ENCODE assay signal across 1 cellular context in genomic region chr3:81549388-81549787, GRCh38.
TF ChIP-seq lines count a peak whose summit lies in the region.

No MANE protein-coding gene starts in this region.

TF ChIP-seq in K562, 482 proteins besides CTCF, POLR2A, EP300 and RAD21 (continued from another document and continues in another):
- TF ChIP-seq, protein P1, sequence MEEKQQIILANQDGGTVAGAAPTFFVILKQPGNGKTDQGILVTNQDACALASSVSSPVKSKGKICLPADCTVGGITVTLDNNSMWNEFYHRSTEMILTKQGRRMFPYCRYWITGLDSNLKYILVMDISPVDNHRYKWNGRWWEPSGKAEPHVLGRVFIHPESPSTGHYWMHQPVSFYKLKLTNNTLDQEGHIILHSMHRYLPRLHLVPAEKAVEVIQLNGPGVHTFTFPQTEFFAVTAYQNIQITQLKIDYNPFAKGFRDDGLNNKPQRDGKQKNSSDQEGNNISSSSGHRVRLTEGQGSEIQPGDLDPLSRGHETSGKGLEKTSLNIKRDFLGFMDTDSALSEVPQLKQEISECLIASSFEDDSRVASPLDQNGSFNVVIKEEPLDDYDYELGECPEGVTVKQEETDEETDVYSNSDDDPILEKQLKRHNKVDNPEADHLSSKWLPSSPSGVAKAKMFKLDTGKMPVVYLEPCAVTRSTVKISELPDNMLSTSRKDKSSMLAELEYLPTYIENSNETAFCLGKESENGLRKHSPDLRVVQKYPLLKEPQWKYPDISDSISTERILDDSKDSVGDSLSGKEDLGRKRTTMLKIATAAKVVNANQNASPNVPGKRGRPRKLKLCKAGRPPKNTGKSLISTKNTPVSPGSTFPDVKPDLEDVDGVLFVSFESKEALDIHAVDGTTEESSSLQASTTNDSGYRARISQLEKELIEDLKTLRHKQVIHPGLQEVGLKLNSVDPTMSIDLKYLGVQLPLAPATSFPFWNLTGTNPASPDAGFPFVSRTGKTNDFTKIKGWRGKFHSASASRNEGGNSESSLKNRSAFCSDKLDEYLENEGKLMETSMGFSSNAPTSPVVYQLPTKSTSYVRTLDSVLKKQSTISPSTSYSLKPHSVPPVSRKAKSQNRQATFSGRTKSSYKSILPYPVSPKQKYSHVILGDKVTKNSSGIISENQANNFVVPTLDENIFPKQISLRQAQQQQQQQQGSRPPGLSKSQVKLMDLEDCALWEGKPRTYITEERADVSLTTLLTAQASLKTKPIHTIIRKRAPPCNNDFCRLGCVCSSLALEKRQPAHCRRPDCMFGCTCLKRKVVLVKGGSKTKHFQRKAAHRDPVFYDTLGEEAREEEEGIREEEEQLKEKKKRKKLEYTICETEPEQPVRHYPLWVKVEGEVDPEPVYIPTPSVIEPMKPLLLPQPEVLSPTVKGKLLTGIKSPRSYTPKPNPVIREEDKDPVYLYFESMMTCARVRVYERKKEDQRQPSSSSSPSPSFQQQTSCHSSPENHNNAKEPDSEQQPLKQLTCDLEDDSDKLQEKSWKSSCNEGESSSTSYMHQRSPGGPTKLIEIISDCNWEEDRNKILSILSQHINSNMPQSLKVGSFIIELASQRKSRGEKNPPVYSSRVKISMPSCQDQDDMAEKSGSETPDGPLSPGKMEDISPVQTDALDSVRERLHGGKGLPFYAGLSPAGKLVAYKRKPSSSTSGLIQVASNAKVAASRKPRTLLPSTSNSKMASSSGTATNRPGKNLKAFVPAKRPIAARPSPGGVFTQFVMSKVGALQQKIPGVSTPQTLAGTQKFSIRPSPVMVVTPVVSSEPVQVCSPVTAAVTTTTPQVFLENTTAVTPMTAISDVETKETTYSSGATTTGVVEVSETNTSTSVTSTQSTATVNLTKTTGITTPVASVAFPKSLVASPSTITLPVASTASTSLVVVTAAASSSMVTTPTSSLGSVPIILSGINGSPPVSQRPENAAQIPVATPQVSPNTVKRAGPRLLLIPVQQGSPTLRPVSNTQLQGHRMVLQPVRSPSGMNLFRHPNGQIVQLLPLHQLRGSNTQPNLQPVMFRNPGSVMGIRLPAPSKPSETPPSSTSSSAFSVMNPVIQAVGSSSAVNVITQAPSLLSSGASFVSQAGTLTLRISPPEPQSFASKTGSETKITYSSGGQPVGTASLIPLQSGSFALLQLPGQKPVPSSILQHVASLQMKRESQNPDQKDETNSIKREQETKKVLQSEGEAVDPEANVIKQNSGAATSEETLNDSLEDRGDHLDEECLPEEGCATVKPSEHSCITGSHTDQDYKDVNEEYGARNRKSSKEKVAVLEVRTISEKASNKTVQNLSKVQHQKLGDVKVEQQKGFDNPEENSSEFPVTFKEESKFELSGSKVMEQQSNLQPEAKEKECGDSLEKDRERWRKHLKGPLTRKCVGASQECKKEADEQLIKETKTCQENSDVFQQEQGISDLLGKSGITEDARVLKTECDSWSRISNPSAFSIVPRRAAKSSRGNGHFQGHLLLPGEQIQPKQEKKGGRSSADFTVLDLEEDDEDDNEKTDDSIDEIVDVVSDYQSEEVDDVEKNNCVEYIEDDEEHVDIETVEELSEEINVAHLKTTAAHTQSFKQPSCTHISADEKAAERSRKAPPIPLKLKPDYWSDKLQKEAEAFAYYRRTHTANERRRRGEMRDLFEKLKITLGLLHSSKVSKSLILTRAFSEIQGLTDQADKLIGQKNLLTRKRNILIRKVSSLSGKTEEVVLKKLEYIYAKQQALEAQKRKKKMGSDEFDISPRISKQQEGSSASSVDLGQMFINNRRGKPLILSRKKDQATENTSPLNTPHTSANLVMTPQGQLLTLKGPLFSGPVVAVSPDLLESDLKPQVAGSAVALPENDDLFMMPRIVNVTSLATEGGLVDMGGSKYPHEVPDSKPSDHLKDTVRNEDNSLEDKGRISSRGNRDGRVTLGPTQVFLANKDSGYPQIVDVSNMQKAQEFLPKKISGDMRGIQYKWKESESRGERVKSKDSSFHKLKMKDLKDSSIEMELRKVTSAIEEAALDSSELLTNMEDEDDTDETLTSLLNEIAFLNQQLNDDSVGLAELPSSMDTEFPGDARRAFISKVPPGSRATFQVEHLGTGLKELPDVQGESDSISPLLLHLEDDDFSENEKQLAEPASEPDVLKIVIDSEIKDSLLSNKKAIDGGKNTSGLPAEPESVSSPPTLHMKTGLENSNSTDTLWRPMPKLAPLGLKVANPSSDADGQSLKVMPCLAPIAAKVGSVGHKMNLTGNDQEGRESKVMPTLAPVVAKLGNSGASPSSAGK (IDR thresholded peaks at IDR 0.05), result 0 out of 2 replicates have a peak, but pooled peaks have one; percentile 10
- TF ChIP-seq MTA2 (IDR thresholded peaks at IDR 0.05; ENCODE audit: low read depth) (peak; percentile 67), CREB1 (IDR thresholded peaks at IDR 0.05) (no peak), CREB1 (CRISPR knock-in tag; IDR thresholded peaks at IDR 0.05) (no peak), MEIS2 (IDR thresholded peaks at IDR 0.05; ENCODE audit: partially characterized antibody) (peak; percentile 28), FOXM1 (IDR thresholded peaks at IDR 0.05; ENCODE audit: low read depth) (peak; percentile 54), FOXM1 (CRISPR knock-in tag; IDR thresholded peaks at IDR 0.05; ENCODE audit: low read depth) (no peak), MYNN (IDR thresholded peaks at IDR 0.05) (peak; percentile 93), MYNN (CRISPR knock-in tag; IDR thresholded peaks at IDR 0.05) (no peak), L3MBTL2 (IDR thresholded peaks at IDR 0.05) (peak; percentile 69), FOXJ2 (tag; IDR thresholded peaks at IDR 0.05) (no peak), FOSL1 (tag; conservative IDR thresholded peaks at IDR 0.05) (peak; percentile 38; the same call in 1 of the 2 replicates), FOXA3 (CRISPR knock-in tag; conservative IDR thresholded peaks at IDR 0.05 in 1 of 2, IDR thresholded peaks at IDR 0.05 in 1 of 2) (no peak), TEAD4 (IDR thresholded peaks at IDR 0.05; ENCODE audit: low read length) (peak; percentile 73), TEAD4 (CRISPR knock-in tag; IDR thresholded peaks at IDR 0.05; ENCODE audit: borderline replicate concordance) (no peak), ZSCAN29 (IDR thresholded peaks at IDR 0.05) (peak; percentile 98), DPF2 (IDR thresholded peaks at IDR 0.05) (peak; percentile 76), TRIM24 (IDR thresholded peaks at IDR 0.05) (peak in 1 of 2 experiments; percentile 34; a peak in 1 of 4 replicates), RBM25 (IDR thresholded peaks at IDR 0.05; ENCODE audit: low read depth, low read length, severe bottlenecking) (no peak), ZNF644 (tag; IDR thresholded peaks at IDR 0.05; ENCODE audit: low read depth) (peak; percentile 66; the same call in 1 of the 2 replicates), DNMT1 (IDR thresholded peaks at IDR 0.05) (no peak), SMARCE1 (IDR thresholded peaks at IDR 0.05) (peak; percentile 50; the same call in 1 of the 2 replicates), ARID1B (IDR thresholded peaks at IDR 0.05) (peak; percentile 86), TCF7 (IDR thresholded peaks at IDR 0.05; ENCODE audit: borderline replicate concordance) (no peak), SMARCA4 (IDR thresholded peaks at IDR 0.05) (peak; percentile 78), ZNF717 (CRISPR knock-in tag; IDR thresholded peaks at IDR 0.05) (no peak), CBFA2T3 (IDR thresholded peaks at IDR 0.05) (peak; percentile 87), SOX6 (IDR thresholded peaks at IDR 0.05) (peak; percentile 47), BRF2 (IDR thresholded peaks at IDR 0.05; ENCODE audit: borderline replicate concordance, insufficient read depth, insufficient read length) (no peak), TCF3 (CRISPR knock-in tag; IDR thresholded peaks at IDR 0.05) (peak; percentile 82), NR4A1 (CRISPR knock-in tag; IDR thresholded peaks at IDR 0.05) (no peak), NR4A1 (tag; IDR thresholded peaks at IDR 0.05) (no peak), ZFP1 (CRISPR knock-in tag; IDR thresholded peaks at IDR 0.05) (no peak), NFE2L1 (tag; IDR thresholded peaks at IDR 0.05; ENCODE audit: borderline replicate concordance, low read depth) (no peak), SMARCA5 (IDR thresholded peaks at IDR 0.05) (no peak), POLR2AphosphoS5 (IDR thresholded peaks at IDR 0.05; ENCODE audit: control insufficient read depth, insufficient read depth, low read depth, low read length) (0 out of 2 replicates have a peak, but pooled peaks have one; percentile 22), KDM1A (IDR thresholded peaks at IDR 0.05) (peak; percentile 42 to 55; a peak in 2 of 4 replicates), CBFA2T2 (conservative IDR thresholded peaks at IDR 0.05) (peak; percentile 79), MAFG (tag; conservative IDR thresholded peaks at IDR 0.05) (no peak), TAL1 (IDR thresholded peaks at IDR 0.05) (peak; percentile 79), ARID3A (IDR thresholded peaks at IDR 0.05; ENCODE audit: borderline replicate concordance, low read depth, low read length) (0 out of 2 replicates have a peak, but pooled peaks have one; percentile 36), GATAD2A (IDR thresholded peaks at IDR 0.05) (no peak), ZNF444 (CRISPR knock-in tag; IDR thresholded peaks at IDR 0.05) (no peak), TEAD1 (CRISPR knock-in tag; IDR thresholded peaks at IDR 0.05) (0 out of 4 replicates have a peak, but pooled peaks of 1 of the 2 experiments have one; percentile 58), FOXP1 (CRISPR knock-in tag; IDR thresholded peaks at IDR 0.05) (no peak), FUS (optimal IDR thresholded peaks at IDR 0.05; ENCODE audit: low read depth, low read length) (no peak), ILF3 (IDR thresholded peaks at IDR 0.05; ENCODE audit: borderline replicate concordance) (no peak), ZNF436 (CRISPR knock-in tag; IDR thresholded peaks at IDR 0.05) (no peak), ZKSCAN3 (CRISPR knock-in tag; IDR thresholded peaks at IDR 0.05) (no peak), PHF21A (IDR thresholded peaks at IDR 0.05; ENCODE audit: borderline replicate concordance, low read depth) (no peak), NCOR1 (IDR thresholded peaks at IDR 0.05) (peak; percentile 78), SMAD4 (CRISPR knock-in tag; conservative IDR thresholded peaks at IDR 0.05) (0 out of 2 replicates have a peak, but pooled peaks have one; percentile 42), HMG20B (CRISPR knock-in tag; IDR thresholded peaks at IDR 0.05) (no peak), KLF16 (IDR thresholded peaks at IDR 0.05) (peak; percentile 41; the same call in 1 of the 2 replicates)
- TF ChIP-seq, protein P2, sequence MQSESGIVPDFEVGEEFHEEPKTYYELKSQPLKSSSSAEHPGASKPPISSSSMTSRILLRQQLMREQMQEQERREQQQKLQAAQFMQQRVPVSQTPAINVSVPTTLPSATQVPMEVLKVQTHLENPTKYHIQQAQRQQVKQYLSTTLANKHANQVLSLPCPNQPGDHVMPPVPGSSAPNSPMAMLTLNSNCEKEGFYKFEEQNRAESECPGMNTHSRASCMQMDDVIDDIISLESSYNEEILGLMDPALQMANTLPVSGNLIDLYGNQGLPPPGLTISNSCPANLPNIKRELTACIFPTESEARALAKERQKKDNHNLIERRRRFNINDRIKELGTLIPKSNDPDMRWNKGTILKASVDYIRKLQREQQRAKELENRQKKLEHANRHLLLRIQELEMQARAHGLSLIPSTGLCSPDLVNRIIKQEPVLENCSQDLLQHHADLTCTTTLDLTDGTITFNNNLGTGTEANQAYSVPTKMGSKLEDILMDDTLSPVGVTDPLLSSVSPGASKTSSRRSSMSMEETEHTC (IDR thresholded peaks at IDR 0.05), result 0 out of 2 replicates have a peak, but pooled peaks have one; percentile 26
- TF ChIP-seq, protein P3, sequence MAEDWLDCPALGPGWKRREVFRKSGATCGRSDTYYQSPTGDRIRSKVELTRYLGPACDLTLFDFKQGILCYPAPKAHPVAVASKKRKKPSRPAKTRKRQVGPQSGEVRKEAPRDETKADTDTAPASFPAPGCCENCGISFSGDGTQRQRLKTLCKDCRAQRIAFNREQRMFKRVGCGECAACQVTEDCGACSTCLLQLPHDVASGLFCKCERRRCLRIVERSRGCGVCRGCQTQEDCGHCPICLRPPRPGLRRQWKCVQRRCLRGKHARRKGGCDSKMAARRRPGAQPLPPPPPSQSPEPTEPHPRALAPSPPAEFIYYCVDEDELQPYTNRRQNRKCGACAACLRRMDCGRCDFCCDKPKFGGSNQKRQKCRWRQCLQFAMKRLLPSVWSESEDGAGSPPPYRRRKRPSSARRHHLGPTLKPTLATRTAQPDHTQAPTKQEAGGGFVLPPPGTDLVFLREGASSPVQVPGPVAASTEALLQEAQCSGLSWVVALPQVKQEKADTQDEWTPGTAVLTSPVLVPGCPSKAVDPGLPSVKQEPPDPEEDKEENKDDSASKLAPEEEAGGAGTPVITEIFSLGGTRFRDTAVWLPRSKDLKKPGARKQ (CRISPR knock-in tag; IDR thresholded peaks at IDR 0.05), result no peak
- TF ChIP-seq, protein P4, sequence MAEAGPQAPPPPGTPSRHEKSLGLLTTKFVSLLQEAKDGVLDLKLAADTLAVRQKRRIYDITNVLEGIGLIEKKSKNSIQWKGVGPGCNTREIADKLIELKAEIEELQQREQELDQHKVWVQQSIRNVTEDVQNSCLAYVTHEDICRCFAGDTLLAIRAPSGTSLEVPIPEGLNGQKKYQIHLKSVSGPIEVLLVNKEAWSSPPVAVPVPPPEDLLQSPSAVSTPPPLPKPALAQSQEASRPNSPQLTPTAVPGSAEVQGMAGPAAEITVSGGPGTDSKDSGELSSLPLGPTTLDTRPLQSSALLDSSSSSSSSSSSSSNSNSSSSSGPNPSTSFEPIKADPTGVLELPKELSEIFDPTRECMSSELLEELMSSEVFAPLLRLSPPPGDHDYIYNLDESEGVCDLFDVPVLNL (CRISPR knock-in tag; IDR thresholded peaks at IDR 0.05; ENCODE audit: low read depth), result no peak
